1 cellular context compared by ENCODE assay signal in the genomic region with DNA sequence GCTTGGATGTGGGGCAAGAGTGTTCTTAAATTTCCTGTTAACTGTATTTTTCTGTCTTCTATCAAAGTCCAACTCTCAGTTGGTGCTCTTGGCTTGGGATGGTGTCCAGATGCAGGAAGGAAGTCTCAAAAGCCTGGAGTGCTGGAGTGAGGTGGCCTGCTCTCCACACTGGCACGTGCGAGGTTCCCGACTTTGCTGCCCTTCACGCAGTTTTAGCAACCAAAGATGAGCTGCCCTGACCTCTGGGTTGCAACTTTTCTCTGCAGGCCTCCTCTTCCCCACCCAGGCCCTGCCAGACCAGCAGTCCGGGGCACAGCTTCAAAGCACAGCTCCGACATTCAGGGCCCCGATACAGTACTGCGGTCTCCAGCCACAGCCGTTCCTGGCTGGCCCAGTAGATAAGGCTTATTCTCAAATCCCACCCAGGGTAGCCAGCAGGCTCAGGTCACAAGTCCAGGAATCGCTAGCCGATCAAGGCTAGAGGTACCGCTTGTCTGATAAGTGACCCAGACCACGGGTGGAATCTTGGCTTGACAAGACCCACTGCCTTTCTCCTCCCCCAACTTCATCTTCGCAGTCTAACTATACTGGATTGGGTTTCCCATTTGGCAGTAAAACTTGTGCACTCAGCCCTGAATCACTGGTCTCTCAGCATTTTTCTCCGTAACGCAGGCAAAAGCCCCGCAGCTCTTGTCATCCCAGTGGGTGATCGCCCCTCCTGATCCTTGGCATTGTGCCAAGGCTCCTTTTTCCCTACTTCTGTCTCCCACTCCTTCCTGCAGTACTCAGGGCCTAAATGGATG.
TF ChIP-seq lines count a peak whose summit lies in the region.

No MANE protein-coding gene starts in this region.

TF ChIP-seq in HepG2, 621 proteins besides CTCF, POLR2A, EP300 and RAD21:
- peak; percentile 86 for TF ChIP-seq LCORL (IDR thresholded peaks at IDR 0.05)
- no peak for TF ChIP-seq LCORL (CRISPR knock-in tag; IDR thresholded peaks at IDR 0.05)
- TF ChIP-seq, protein P1, sequence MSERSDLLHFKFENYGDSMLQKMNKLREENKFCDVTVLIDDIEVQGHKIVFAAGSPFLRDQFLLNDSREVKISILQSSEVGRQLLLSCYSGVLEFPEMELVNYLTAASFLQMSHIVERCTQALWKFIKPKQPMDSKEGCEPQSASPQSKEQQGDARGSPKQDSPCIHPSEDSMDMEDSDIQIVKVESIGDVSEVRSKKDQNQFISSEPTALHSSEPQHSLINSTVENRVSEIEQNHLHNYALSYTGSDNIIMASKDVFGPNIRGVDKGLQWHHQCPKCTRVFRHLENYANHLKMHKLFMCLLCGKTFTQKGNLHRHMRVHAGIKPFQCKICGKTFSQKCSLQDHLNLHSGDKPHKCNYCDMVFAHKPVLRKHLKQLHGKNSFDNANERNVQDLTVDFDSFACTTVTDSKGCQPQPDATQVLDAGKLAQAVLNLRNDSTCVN (CRISPR knock-in tag; IDR thresholded peaks at IDR 0.05; ENCODE audit: borderline replicate concordance) = no peak
- TF ChIP-seq SPEN (CRISPR knock-in tag; IDR thresholded peaks at IDR 0.05; ENCODE audit: low read depth) = no peak
- TF ChIP-seq ZNF496 (CRISPR knock-in tag; IDR thresholded peaks at IDR 0.05; ENCODE audit: insufficient replicate concordance) = no peak
- no peak for TF ChIP-seq NCOA2 (CRISPR knock-in tag; IDR thresholded peaks at IDR 0.05)
- TF ChIP-seq, protein P2, sequence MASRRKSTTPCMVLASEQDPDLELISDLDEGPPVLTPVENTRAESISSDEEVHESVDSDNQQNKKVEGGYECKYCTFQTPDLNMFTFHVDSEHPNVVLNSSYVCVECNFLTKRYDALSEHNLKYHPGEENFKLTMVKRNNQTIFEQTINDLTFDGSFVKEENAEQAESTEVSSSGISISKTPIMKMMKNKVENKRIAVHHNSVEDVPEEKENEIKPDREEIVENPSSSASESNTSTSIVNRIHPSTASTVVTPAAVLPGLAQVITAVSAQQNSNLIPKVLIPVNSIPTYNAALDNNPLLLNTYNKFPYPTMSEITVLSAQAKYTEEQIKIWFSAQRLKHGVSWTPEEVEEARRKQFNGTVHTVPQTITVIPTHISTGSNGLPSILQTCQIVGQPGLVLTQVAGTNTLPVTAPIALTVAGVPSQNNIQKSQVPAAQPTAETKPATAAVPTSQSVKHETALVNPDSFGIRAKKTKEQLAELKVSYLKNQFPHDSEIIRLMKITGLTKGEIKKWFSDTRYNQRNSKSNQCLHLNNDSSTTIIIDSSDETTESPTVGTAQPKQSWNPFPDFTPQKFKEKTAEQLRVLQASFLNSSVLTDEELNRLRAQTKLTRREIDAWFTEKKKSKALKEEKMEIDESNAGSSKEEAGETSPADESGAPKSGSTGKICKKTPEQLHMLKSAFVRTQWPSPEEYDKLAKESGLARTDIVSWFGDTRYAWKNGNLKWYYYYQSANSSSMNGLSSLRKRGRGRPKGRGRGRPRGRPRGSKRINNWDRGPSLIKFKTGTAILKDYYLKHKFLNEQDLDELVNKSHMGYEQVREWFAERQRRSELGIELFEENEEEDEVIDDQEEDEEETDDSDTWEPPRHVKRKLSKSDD (CRISPR knock-in tag; IDR thresholded peaks at IDR 0.05; ENCODE audit: low read depth) = no peak
- TF ChIP-seq, protein P3, sequence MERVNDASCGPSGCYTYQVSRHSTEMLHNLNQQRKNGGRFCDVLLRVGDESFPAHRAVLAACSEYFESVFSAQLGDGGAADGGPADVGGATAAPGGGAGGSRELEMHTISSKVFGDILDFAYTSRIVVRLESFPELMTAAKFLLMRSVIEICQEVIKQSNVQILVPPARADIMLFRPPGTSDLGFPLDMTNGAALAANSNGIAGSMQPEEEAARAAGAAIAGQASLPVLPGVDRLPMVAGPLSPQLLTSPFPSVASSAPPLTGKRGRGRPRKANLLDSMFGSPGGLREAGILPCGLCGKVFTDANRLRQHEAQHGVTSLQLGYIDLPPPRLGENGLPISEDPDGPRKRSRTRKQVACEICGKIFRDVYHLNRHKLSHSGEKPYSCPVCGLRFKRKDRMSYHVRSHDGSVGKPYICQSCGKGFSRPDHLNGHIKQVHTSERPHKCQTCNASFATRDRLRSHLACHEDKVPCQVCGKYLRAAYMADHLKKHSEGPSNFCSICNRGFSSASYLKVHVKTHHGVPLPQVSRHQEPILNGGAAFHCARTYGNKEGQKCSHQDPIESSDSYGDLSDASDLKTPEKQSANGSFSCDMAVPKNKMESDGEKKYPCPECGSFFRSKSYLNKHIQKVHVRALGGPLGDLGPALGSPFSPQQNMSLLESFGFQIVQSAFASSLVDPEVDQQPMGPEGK (CRISPR knock-in tag; IDR thresholded peaks at IDR 0.05) = no peak
- TF ChIP-seq GFI1 (CRISPR knock-in tag; IDR thresholded peaks at IDR 0.05; ENCODE audit: borderline replicate concordance) = no peak
